In genomic region chr5:76801159-76801802, GRCh38 we compare ENCODE assay signal across 1 cellular context.
TF ChIP-seq lines count a peak whose summit lies in the region.

No MANE protein-coding gene starts in this region.

TF ChIP-seq in GM23338, 12 proteins besides CTCF, POLR2A, EP300 and RAD21 (continued from another document):
- TF ChIP-seq ZNF462 (CRISPR knock-in tag; IDR thresholded peaks at IDR 0.05), result no peak
- no peak for TF ChIP-seq NANOG (IDR thresholded peaks at IDR 0.05; ENCODE audit: borderline replicate concordance)
- TF ChIP-seq ZNF331 (CRISPR knock-in tag; IDR thresholded peaks at IDR 0.05; ENCODE audit: low read depth), result no peak
- no peak for TF ChIP-seq ZNF114 (CRISPR knock-in tag; IDR thresholded peaks at IDR 0.05)
- no peak for TF ChIP-seq JUNB (IDR thresholded peaks at IDR 0.05; ENCODE audit: unreplicated experiment)
- no peak for TF ChIP-seq EZH2 (IDR thresholded peaks at IDR 0.05; ENCODE audit: low read depth, unreplicated experiment)
- no peak for TF ChIP-seq POLR2AphosphoS5 (IDR thresholded peaks at IDR 0.05; ENCODE audit: low read depth)
- no peak for TF ChIP-seq ETS1 (IDR thresholded peaks at IDR 0.05)
- no peak for TF ChIP-seq EZH2phosphoT487 (IDR thresholded peaks at IDR 0.05; ENCODE audit: unreplicated experiment)
- no peak for TF ChIP-seq STAT1 (IDR thresholded peaks at IDR 0.05; ENCODE audit: unreplicated experiment)
